19 cellular contexts compared by ENCODE assay signal in the genomic region with DNA sequence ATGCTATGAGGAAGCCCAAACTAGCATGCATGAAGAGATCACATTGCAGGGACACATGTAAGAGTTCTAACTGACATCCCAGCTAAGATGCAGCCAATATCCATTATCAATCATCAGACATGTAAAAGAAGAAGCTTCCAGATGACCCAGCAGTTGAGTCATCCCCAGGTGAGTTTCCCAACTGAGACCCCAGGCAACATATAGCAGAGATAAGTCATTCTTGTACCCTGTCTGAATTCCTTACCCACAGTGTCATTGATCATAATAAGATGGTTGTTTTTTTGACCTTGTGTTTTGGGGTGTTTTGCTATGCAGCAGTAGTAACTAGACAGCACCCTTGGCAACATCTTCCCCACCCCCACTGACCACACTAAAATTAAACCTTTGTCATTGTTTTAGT. TPM values are rescaled to one million over a fixed set of nuclear protein-coding genes. Genes with fewer than 3 reads are reported as not detected.
"Had no signal": no experiment of that assay in that cellular context is flagged by ENCODE, and none has a peak within 500 bp of the region (broad histone marks: within the 10 kb centered on the region; RNA-seq: fewer than 3 reads in every experiment).

No MANE protein-coding gene starts in this region.

- ATAC-seq: left lung had no signal

- DNase-seq: activated CD4-positive, alpha-beta memory T cell treated with anti-CD3 and anti-CD28 coated beads for 36 hours; activated CD4-positive, alpha-beta T cell treated with anti-CD3 and anti-CD28 coated beads for 48 hours; activated effector memory CD4-positive, alpha-beta T cell treated with Interleukin-2 at 50 U/mL for 16 hours; activated naive CD4-positive, alpha-beta T cell treated with anti-CD3 and anti-CD28 coated beads for 36 hours; activated T-cell treated with anti-CD3 and anti-CD28 coated beads, Interleukin-2, amount 50 U/mL, for 48 hours; amygdala; cortex of kidney; left lung; midbrain; right cardiac atrium; stimulated activated CD4-positive, alpha-beta T cell treated with anti-CD3 and anti-CD28 coated beads, Interleukin-1b, Interleukin-23, amount 100 ng/mL, for 48 hours; stomach; T-helper 2 cell; transverse colon; uterus had no signal

- H3K9me3 Mint-ChIP-seq: natural killer cell treated with Interleukin-12 subunit alpha and Interleukin-12 subunit beta and Interleukin-15 and Interleukin-18, amount 100 ng/mL, for 72 hours had no signal

- H3K4me3 ChIP-seq: cardiac muscle cell, left lung, stomach, suprapubic skin, transverse colon, uterus had no signal

- H3K4me1 ChIP-seq: parathyroid adenoma, stomach, suprapubic skin, transverse colon, uterus had no signal

- H3K79me2 ChIP-seq: parathyroid adenoma had no signal

- H3K27ac Mint-ChIP-seq: activated CD4-positive, alpha-beta memory T cell treated with anti-CD3 and anti-CD28 coated beads for 36 hours; activated naive CD4-positive, alpha-beta T cell treated with anti-CD3 and anti-CD28 coated beads for 36 hours; natural killer cell treated with Interleukin-12 subunit alpha and Interleukin-12 subunit beta and Interleukin-15 and Interleukin-18, amount 100 ng/mL, for 72 hours had no signal

- H3K9ac ChIP-seq: parathyroid adenoma had no signal

- H3K27ac ChIP-seq: cardiac muscle cell, parathyroid adenoma, suprapubic skin, uterus had no signal

- H3K27me3 ChIP-seq: cardiac muscle cell, left lung, transverse colon, uterus had no signal

- H3K9me3 ChIP-seq: left lung, stomach, suprapubic skin, transverse colon, uterus had no signal

- H3K27me3 Mint-ChIP-seq: activated CD4-positive, alpha-beta memory T cell treated with anti-CD3 and anti-CD28 coated beads for 36 hours had no signal

- H3K36me3 Mint-ChIP-seq: activated CD4-positive, alpha-beta memory T cell treated with anti-CD3 and anti-CD28 coated beads for 36 hours; natural killer cell treated with Interleukin-12 subunit alpha and Interleukin-12 subunit beta and Interleukin-15 and Interleukin-18, amount 100 ng/mL, for 72 hours had no signal

- H3K36me3 ChIP-seq: cardiac muscle cell, left lung, stomach, suprapubic skin, transverse colon, uterus had no signal

- H3K4me3 Mint-ChIP-seq: activated CD4-positive, alpha-beta memory T cell treated with anti-CD3 and anti-CD28 coated beads for 36 hours; activated naive CD4-positive, alpha-beta T cell treated with anti-CD3 and anti-CD28 coated beads for 36 hours; natural killer cell treated with Interleukin-12 subunit alpha and Interleukin-12 subunit beta and Interleukin-15 and Interleukin-18, amount 100 ng/mL, for 72 hours had no signal

- H2AFZ ChIP-seq: parathyroid adenoma had no signal

RNA-seq across cellular contexts. Expression of gene SIRPD, which starts 18.9 kb away (rescaled TPM):
- polyA plus RNA-seq: cardiac muscle cell, right cardiac atrium, stomach had no signal

RNA-seq across cellular contexts. Expression of gene SIRPB2, which starts 47.4 kb away (rescaled TPM):
- polyA plus RNA-seq: cardiac muscle cell had no signal
